28 cellular contexts compared by ENCODE assay signal in the genomic region with DNA sequence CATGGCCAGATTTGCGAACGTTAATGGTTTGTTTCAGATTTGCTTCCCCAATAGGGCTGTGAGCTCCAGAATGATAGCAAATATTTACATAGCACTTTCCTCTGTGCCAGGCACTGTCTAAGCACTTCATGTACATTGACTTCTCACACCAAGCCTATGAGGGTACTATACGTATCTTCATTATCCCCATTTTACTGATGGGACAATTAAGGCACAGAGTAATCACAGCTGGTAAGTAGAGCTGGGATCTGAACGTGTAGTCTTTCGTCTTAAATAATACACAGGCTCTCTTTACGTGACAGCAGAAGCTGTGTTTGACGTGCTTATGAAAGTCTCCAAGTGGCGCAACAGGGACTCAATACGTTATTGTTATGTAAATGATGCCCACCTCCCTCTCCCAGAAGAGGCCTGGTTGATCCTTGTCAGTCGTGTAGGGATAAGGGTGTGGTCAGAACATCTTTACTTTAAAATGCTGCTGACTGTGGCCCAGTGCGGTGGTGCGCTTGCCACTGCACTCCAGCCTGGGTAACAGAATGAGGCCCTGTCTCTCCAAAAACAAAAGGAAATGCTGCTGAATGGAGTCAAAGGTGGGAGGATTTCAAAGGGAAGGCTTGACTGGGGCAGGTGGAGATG.
DNase-seq lines count a peak whose midpoint lies in the region; ATAC-seq and TF ChIP-seq lines count a peak whose summit lies in the region.
"Had no signal": no experiment of that assay in that cellular context is flagged by ENCODE, and none has a peak within 500 bp of the region (broad histone marks: within the 10 kb centered on the region; RNA-seq: fewer than 3 reads in every experiment).

No MANE protein-coding gene starts in this region.

- H3K79me2 ChIP-seq in neural progenitor cell (ENCODE audit: low read depth): no peaks in the 10 kb centered on the region

- no peak overlapping the region for H3K27ac ChIP-seq in neural progenitor cell
- H3K27ac ChIP-seq: GM23248, left ventricle myocardium inferior, pancreas, Peyer's patch, suprapubic skin, upper lobe of right lung had no signal

- H3K9me3 ChIP-seq in neural progenitor cell (ENCODE audit: low read depth): no peaks in the 10 kb centered on the region
- H3K9me3 ChIP-seq: Caco-2, pancreas, upper lobe of right lung had no signal

- no peak overlapping the region for H2AFZ ChIP-seq in neural progenitor cell (replicated peaks)
- H2AFZ ChIP-seq: GM23248 had no signal

- H3K4me1 ChIP-seq in neural progenitor cell: peaks cover 7% of the 10 kb centered on the region
- H3K4me1 ChIP-seq: Caco-2, left ventricle myocardium inferior, pancreas, Peyer's patch, suprapubic skin, upper lobe of right lung had no signal

- H3K27ac Mint-ChIP-seq in neural progenitor cell (peak overlapping the region; percentile 10), immature natural killer cell (peak overlapping the region in 1 of 6 donors; percentile 31)
- H3K27ac Mint-ChIP-seq: activated CD8-positive, alpha-beta T cell treated with anti-CD3 and anti-CD28 coated beads for 36 hours; activated T-helper 2 cell treated with anti-CD3 and anti-CD28 coated beads, Interferon-gamma antibody, Interleukin-2, Interleukin-4, amounts not matched to agents 10 μg/mL and 5 μg/mL and 100 μg/mL, durations not matched to agents 14 hours and 24 hours and 36 hours; T-helper 2 cell treated with Interferon-gamma antibody and Interleukin-4, amounts not matched to agents 5 μg/mL and 100 μg/mL, for 36 hours had no signal

- no peak overlapping the region for H3K4me3 ChIP-seq in neural progenitor cell
- H3K4me3 ChIP-seq: GM23248, left ventricle myocardium inferior, pancreas, suprapubic skin, upper lobe of right lung had no signal

- peak in 2 of 3 experiments; percentile 27 to 58 for DNase-seq in NCI-H1417 (lab: John Stamatoyannopoulos, UW)
- no peak for DNase-seq in NCI-H1417 treated with DMSO at 0.1 percent for 48 hours (lab: John Stamatoyannopoulos, UW)
- DNase-seq in NCI-H146 (lab: John Stamatoyannopoulos, UW): peak; percentile 76
- DNase-seq in NCI-H748 treated with DMSO at 0.1 percent for 48 hours (lab: John Stamatoyannopoulos, UW): peak; percentile 54
- peak; percentile 31 for DNase-seq in neural progenitor cell (ENCODE audit: low spot score)
- DNase-seq in immature natural killer cell: no peak
- DNase-seq in RPMI8226: no peak
- DNase-seq: 8988T; activated CD8-positive, alpha-beta T cell treated with anti-CD3 and anti-CD28 coated beads for 36 hours; C1 segment of cervical spinal cord; Caco-2; glutamatergic neuron; GM23248; left ventricle myocardium inferior; NCI-H446 treated with DMSO at 0.1 percent for 48 hours; pancreas; Peyer's patch; SHP77 treated with DMSO at 0.1 percent for 48 hours; small intestine; stimulated activated naive CD4-positive, alpha-beta T cell; upper lobe of right lung had no signal

- H3K27me3 Mint-ChIP-seq in neural progenitor cell (ENCODE audit: insufficient read depth, low read depth) (peaks cover 5% of the 10 kb centered on the region), immature natural killer cell (ENCODE audit: low read depth in 3 of 3) (peaks cover 2 to 3% (median 3%) of the 10 kb centered on the region in 3 donors)

- no peaks in the 10 kb centered on the region for H3K36me3 ChIP-seq in neural progenitor cell
- H3K36me3 ChIP-seq: left ventricle myocardium inferior, pancreas, Peyer's patch, suprapubic skin, upper lobe of right lung had no signal

- no peaks in the 10 kb centered on the region for H3K27me3 ChIP-seq in neural progenitor cell
- H3K27me3 ChIP-seq: pancreas, Peyer's patch, upper lobe of right lung had no signal

- TF ChIP-seq CTCF in neural progenitor cell (IDR thresholded peaks at IDR 0.05): no peak

- no peak overlapping the region for H3K9ac ChIP-seq in neural progenitor cell
- H3K9ac ChIP-seq: GM23248 had no signal

- H3K4me2 ChIP-seq in neural progenitor cell: no peak overlapping the region

- no peaks in the 10 kb centered on the region for H3K9me3 Mint-ChIP-seq in neural progenitor cell
- H3K9me3 Mint-ChIP-seq in immature natural killer cell: no peaks in the 10 kb centered on the region
- H3K9me3 Mint-ChIP-seq: activated CD8-positive, alpha-beta T cell treated with anti-CD3 and anti-CD28 coated beads for 36 hours; activated T-helper 2 cell treated with anti-CD3 and anti-CD28 coated beads, Interferon-gamma antibody, Interleukin-2, Interleukin-4, amounts not matched to agents 10 μg/mL and 5 μg/mL and 100 μg/mL, durations not matched to agents 14 hours and 24 hours and 36 hours; neural crest cell; T-helper 2 cell treated with Interferon-gamma antibody and Interleukin-4, amounts not matched to agents 5 μg/mL and 100 μg/mL, for 36 hours had no signal

- H3K4me3 Mint-ChIP-seq in neural progenitor cell (no peak overlapping the region), immature natural killer cell (peak overlapping the region in 1 of 5 donors; percentile 44)
- H3K4me3 Mint-ChIP-seq: neural crest cell; T-helper 2 cell treated with Interferon-gamma antibody and Interleukin-4, amounts not matched to agents 5 μg/mL and 100 μg/mL, for 36 hours had no signal

- H3K36me3 Mint-ChIP-seq in neural progenitor cell: no peaks in the 10 kb centered on the region
- no peaks in the 10 kb centered on the region for H3K36me3 Mint-ChIP-seq in immature natural killer cell
- H3K36me3 Mint-ChIP-seq: activated naive CD4-positive, alpha-beta T cell treated with anti-CD3 and anti-CD28 coated beads, Interleukin-2, amount 50 U/mL, for 72 hours had no signal

- H3F3A ChIP-seq in neural progenitor cell (ENCODE audit: low read depth): no peaks in the 10 kb centered on the region

- H3K4me1 Mint-ChIP-seq in neural progenitor cell (peaks cover 29% of the 10 kb centered on the region), immature natural killer cell (no peaks in the 10 kb centered on the region)

- no peak for ATAC-seq in HG02938 (IDR thresholded peaks at IDR 0.05; ENCODE audit: unreplicated experiment)
- ATAC-seq: activated CD8-positive, alpha-beta T cell treated with anti-CD3 and anti-CD28 coated beads for 36 hours; esophagus mucosa; pancreas; upper lobe of right lung had no signal

- no peaks in the 10 kb centered on the region for H4K20me1 ChIP-seq in neural progenitor cell (ENCODE audit: low read depth)

Comparison
In these comparisons a context has a peak if more than half of its experiments do, and no peak if none do; other contexts are left out.
1. DNase-seq: peak in NCI-H1417 (2 of 3), NCI-H146 (single experiment), NCI-H748 treated with DMSO at 0.1 percent for 48 hours (single experiment) and neural progenitor cell (single experiment); none in NCI-H1417 treated with DMSO at 0.1 percent for 48 hours (single experiment), immature natural killer cell (0 of 3) and RPMI8226 (single experiment).